Comparison of ENCODE assay signal across 12 cellular contexts in genomic region chr13:110281736-110282135, GRCh38.
"Had no signal": no experiment of that assay in that cellular context is flagged by ENCODE, and none has a peak within 500 bp of the region (broad histone marks: within the 10 kb centered on the region; RNA-seq: fewer than 3 reads in every experiment).

No MANE protein-coding gene starts in this region.

- H3K9me3 Mint-ChIP-seq: neural progenitor cell had no signal

- DNase-seq: activated CD4-positive, alpha-beta T cell treated with anti-CD3 and anti-CD28 coated beads, Interleukin-2, amount 50 U/mL, for 4 hours; activated CD4-positive, CD25-positive, alpha-beta regulatory T cell treated with anti-CD3 and anti-CD28 coated beads, Interleukin-2, amount 50 U/mL, for 72 hours; activated naive CD4-positive, alpha-beta T cell treated with anti-CD3 and anti-CD28 coated beads, Interleukin-2, amount 50 U/mL, for 16 hours; activated T-cell treated with anti-CD3 and anti-CD28 coated beads, Interleukin-2, amount 50 U/mL, for 1 hour; brain microvascular endothelial cell; cerebellar nuclear complex; dorsolateral prefrontal cortex; hippocampal formation; pancreas; stimulated activated naive CD4-positive, alpha-beta T cell had no signal

- H3K4me3 Mint-ChIP-seq: neural progenitor cell had no signal

- H3K27ac Mint-ChIP-seq: neural progenitor cell had no signal

- H3K9me3 ChIP-seq: pancreas had no signal

- H3K4me1 ChIP-seq: neural progenitor cell, pancreas had no signal

- H3K4me3 ChIP-seq: dorsolateral prefrontal cortex, neural progenitor cell, pancreas had no signal

- H3K36me3 ChIP-seq: neural progenitor cell, pancreas had no signal

- FAIRE-seq: endothelial cell of umbilical vein, pancreas had no signal

- H3K27ac ChIP-seq: dorsolateral prefrontal cortex, neural progenitor cell, pancreas had no signal

- H3K27me3 ChIP-seq: brain microvascular endothelial cell, dorsolateral prefrontal cortex, neural progenitor cell, pancreas had no signal

- H3K9ac ChIP-seq: neural progenitor cell had no signal
